ENCODE assay signal across 1 cellular context in the genomic region with DNA sequence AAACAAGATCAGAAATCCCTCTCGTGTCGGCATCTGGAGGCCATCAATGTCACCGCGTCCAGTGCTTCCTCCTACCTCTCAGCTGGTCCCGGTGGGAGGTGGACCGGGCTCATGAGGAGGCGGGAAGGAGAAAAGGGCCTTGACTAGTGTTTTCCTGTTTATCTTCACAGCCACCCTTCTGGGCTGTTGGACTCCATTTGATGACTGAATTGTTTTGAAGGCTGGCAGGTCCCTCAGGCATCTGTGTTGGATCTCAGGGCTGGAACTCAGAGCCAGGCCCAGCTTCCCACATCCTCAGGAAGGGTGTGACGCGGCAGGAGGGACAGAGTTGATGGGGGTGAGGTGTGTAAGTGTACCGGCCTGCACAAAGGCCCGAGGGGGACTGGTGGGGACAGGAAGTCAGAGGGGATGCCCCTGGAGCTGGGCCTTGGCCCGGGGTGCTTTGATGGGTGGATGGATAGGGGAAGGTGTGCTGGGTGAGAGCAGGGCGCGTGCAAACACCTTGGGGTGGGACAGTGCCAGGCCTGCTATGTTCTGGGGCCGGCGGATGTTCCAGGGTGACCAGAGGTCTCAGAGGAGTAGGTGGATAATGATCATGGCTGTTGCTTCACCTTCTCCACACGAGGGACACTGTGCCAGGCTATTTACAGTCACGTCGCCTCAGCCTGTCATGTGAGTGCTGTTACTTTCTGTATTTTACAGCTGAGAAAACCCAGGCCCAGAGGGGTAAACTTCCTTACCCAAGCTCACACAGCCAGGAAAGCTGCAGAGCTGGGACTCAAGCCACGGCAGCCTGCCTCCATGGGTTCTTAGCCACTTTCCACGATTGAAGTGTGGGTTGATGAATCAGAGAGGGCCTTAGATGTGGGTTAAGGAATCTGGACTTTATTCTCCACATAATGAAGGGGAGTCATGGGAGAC.
TF ChIP-seq lines count a peak whose summit lies in the region.

No MANE protein-coding gene starts in this region.

TF ChIP-seq in HepG2, 621 proteins besides CTCF, POLR2A, EP300 and RAD21 (continued from another document and continues in another):
- TF ChIP-seq, protein P1, sequence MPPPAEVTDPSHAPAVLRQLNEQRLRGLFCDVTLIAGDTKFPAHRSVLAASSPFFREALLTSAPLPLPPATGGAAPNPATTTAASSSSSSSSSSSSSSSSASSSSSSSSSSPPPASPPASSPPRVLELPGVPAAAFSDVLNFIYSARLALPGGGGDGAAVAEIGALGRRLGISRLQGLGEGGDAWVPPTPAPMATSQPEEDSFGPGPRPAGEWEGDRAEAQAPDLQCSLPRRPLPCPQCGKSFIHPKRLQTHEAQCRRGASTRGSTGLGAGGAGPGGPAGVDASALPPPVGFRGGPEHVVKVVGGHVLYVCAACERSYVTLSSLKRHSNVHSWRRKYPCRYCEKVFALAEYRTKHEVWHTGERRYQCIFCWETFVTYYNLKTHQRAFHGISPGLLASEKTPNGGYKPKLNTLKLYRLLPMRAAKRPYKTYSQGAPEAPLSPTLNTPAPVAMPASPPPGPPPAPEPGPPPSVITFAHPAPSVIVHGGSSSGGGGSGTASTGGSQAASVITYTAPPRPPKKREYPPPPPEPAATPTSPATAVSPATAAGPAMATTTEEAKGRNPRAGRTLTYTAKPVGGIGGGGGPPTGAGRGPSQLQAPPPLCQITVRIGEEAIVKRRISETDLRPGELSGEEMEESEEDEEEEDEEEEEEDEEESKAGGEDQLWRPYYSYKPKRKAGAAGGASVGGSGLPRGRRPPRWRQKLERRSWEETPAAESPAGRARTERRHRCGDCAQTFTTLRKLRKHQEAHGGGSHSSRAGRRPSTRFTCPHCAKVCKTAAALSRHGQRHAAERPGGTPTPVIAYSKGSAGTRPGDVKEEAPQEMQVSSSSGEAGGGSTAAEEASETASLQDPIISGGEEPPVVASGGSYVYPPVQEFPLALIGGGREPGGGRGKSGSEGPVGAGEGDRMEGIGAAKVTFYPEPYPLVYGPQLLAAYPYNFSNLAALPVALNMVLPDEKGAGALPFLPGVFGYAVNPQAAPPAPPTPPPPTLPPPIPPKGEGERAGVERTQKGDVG (CRISPR knock-in tag; IDR thresholded peaks at IDR 0.05; ENCODE audit: borderline replicate concordance), result no peak
- TF ChIP-seq PITX1 (CRISPR knock-in tag; IDR thresholded peaks at IDR 0.05) (no peak), ZNF251 (CRISPR knock-in tag; IDR thresholded peaks at IDR 0.05) (no peak), ZNF550 (CRISPR knock-in tag; IDR thresholded peaks at IDR 0.05; ENCODE audit: borderline replicate concordance) (0 out of 2 replicates have a peak, but pooled peaks have one; percentile 36), RNF2 (conservative IDR thresholded peaks at IDR 0.05; ENCODE audit: low read depth) (no peak), ZNF552 (CRISPR knock-in tag; IDR thresholded peaks at IDR 0.05; ENCODE audit: borderline replicate concordance) (no peak), RFX1 (IDR thresholded peaks at IDR 0.05) (no peak), RBAK (CRISPR knock-in tag; IDR thresholded peaks at IDR 0.05) (no peak), FOXJ3 (CRISPR knock-in tag; IDR thresholded peaks at IDR 0.05; ENCODE audit: borderline replicate concordance) (no peak), MAF1 (CRISPR knock-in tag; IDR thresholded peaks at IDR 0.05; ENCODE audit: borderline replicate concordance) (no peak), ZNF264 (CRISPR knock-in tag; IDR thresholded peaks at IDR 0.05) (no peak), TMF1 (CRISPR knock-in tag; IDR thresholded peaks at IDR 0.05; ENCODE audit: low read depth) (no peak), HOXD1 (CRISPR knock-in tag; IDR thresholded peaks at IDR 0.05) (no peak), ZNF343 (CRISPR knock-in tag; IDR thresholded peaks at IDR 0.05) (no peak), TBX3 (IDR thresholded peaks at IDR 0.05; ENCODE audit: borderline replicate concordance) (no peak; the same call in 1 of the 2 replicates), U2AF2 (IDR thresholded peaks at IDR 0.05; ENCODE audit: low read depth, low read length) (no peak), SKI (IDR thresholded peaks at IDR 0.05; ENCODE audit: partially characterized antibody) (no peak), TRIM24 (CRISPR knock-in tag; IDR thresholded peaks at IDR 0.05) (no peak), MED8 (CRISPR knock-in tag; IDR thresholded peaks at IDR 0.05; ENCODE audit: insufficient replicate concordance) (no peak), ZNF136 (CRISPR knock-in tag; IDR thresholded peaks at IDR 0.05; ENCODE audit: low read depth) (no peak), MTF2 (CRISPR knock-in tag; IDR thresholded peaks at IDR 0.05; ENCODE audit: borderline replicate concordance) (no peak), KAT8 (CRISPR knock-in tag; IDR thresholded peaks at IDR 0.05) (0 out of 2 replicates have a peak, but pooled peaks have one; percentile 19), CEBPG (CRISPR knock-in tag; IDR thresholded peaks at IDR 0.05) (peak; percentile 72), EEA1 (CRISPR knock-in tag; IDR thresholded peaks at IDR 0.05; ENCODE audit: borderline replicate concordance) (no peak)
- TF ChIP-seq, protein P2, sequence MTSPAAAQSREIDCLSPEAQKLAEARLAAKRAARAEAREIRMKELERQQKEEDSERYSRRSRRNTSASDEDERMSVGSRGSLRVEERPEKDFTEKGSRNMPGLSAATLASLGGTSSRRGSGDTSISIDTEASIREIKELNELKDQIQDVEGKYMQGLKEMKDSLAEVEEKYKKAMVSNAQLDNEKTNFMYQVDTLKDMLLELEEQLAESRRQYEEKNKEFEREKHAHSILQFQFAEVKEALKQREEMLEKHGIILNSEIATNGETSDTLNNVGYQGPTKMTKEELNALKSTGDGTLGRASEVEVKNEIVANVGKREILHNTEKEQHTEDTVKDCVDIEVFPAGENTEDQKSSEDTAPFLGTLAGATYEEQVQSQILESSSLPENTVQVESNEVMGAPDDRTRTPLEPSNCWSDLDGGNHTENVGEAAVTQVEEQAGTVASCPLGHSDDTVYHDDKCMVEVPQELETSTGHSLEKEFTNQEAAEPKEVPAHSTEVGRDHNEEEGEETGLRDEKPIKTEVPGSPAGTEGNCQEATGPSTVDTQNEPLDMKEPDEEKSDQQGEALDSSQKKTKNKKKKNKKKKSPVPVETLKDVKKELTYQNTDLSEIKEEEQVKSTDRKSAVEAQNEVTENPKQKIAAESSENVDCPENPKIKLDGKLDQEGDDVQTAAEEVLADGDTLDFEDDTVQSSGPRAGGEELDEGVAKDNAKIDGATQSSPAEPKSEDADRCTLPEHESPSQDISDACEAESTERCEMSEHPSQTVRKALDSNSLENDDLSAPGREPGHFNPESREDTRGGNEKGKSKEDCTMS (CRISPR knock-in tag; conservative IDR thresholded peaks at IDR 0.05), result no peak
- TF ChIP-seq, protein P3, sequence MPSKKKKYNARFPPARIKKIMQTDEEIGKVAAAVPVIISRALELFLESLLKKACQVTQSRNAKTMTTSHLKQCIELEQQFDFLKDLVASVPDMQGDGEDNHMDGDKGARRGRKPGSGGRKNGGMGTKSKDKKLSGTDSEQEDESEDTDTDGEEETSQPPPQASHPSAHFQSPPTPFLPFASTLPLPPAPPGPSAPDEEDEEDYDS (CRISPR knock-in tag; IDR thresholded peaks at IDR 0.05), result no peak
- TF ChIP-seq, protein P4, sequence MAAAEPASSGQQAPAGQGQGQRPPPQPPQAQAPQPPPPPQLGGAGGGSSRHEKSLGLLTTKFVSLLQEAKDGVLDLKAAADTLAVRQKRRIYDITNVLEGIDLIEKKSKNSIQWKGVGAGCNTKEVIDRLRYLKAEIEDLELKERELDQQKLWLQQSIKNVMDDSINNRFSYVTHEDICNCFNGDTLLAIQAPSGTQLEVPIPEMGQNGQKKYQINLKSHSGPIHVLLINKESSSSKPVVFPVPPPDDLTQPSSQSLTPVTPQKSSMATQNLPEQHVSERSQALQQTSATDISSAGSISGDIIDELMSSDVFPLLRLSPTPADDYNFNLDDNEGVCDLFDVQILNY (CRISPR knock-in tag; conservative IDR thresholded peaks at IDR 0.05), result no peak
- TF ChIP-seq, protein P5, sequence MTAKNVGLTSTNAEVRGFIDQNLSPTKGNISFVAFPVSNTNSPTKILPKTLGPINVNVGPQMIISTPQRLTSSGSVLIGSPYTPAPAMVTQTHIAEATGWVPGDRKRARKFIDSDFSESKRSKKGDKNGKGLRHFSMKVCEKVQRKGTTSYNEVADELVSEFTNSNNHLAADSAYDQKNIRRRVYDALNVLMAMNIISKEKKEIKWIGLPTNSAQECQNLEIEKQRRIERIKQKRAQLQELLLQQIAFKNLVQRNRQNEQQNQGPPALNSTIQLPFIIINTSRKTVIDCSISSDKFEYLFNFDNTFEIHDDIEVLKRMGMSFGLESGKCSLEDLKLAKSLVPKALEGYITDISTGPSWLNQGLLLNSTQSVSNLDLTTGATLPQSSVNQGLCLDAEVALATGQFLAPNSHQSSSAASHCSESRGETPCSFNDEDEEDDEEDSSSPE (CRISPR knock-in tag; IDR thresholded peaks at IDR 0.05), result no peak
- TF ChIP-seq, protein P6, sequence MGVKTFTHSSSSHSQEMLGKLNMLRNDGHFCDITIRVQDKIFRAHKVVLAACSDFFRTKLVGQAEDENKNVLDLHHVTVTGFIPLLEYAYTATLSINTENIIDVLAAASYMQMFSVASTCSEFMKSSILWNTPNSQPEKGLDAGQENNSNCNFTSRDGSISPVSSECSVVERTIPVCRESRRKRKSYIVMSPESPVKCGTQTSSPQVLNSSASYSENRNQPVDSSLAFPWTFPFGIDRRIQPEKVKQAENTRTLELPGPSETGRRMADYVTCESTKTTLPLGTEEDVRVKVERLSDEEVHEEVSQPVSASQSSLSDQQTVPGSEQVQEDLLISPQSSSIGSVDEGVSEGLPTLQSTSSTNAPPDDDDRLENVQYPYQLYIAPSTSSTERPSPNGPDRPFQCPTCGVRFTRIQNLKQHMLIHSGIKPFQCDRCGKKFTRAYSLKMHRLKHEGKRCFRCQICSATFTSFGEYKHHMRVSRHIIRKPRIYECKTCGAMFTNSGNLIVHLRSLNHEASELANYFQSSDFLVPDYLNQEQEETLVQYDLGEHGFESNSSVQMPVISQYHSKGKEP (CRISPR knock-in tag; IDR thresholded peaks at IDR 0.05), result no peak
- TF ChIP-seq, protein P7, sequence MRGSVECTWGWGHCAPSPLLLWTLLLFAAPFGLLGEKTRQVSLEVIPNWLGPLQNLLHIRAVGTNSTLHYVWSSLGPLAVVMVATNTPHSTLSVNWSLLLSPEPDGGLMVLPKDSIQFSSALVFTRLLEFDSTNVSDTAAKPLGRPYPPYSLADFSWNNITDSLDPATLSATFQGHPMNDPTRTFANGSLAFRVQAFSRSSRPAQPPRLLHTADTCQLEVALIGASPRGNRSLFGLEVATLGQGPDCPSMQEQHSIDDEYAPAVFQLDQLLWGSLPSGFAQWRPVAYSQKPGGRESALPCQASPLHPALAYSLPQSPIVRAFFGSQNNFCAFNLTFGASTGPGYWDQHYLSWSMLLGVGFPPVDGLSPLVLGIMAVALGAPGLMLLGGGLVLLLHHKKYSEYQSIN (CRISPR knock-in tag; IDR thresholded peaks at IDR 0.05; ENCODE audit: borderline replicate concordance), result no peak
- TF ChIP-seq, protein P8, sequence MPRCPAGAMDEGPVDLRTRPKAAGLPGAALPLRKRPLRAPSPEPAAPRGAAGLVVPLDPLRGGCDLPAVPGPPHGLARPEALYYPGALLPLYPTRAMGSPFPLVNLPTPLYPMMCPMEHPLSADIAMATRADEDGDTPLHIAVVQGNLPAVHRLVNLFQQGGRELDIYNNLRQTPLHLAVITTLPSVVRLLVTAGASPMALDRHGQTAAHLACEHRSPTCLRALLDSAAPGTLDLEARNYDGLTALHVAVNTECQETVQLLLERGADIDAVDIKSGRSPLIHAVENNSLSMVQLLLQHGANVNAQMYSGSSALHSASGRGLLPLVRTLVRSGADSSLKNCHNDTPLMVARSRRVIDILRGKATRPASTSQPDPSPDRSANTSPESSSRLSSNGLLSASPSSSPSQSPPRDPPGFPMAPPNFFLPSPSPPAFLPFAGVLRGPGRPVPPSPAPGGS (CRISPR knock-in tag; IDR thresholded peaks at IDR 0.05), result no peak
- TF ChIP-seq, protein P9, sequence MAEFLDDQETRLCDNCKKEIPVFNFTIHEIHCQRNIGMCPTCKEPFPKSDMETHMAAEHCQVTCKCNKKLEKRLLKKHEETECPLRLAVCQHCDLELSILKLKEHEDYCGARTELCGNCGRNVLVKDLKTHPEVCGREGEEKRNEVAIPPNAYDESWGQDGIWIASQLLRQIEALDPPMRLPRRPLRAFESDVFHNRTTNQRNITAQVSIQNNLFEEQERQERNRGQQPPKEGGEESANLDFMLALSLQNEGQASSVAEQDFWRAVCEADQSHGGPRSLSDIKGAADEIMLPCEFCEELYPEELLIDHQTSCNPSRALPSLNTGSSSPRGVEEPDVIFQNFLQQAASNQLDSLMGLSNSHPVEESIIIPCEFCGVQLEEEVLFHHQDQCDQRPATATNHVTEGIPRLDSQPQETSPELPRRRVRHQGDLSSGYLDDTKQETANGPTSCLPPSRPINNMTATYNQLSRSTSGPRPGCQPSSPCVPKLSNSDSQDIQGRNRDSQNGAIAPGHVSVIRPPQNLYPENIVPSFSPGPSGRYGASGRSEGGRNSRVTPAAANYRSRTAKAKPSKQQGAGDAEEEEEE (CRISPR knock-in tag; IDR thresholded peaks at IDR 0.05; ENCODE audit: borderline replicate concordance), result no peak
- TF ChIP-seq, protein P10, sequence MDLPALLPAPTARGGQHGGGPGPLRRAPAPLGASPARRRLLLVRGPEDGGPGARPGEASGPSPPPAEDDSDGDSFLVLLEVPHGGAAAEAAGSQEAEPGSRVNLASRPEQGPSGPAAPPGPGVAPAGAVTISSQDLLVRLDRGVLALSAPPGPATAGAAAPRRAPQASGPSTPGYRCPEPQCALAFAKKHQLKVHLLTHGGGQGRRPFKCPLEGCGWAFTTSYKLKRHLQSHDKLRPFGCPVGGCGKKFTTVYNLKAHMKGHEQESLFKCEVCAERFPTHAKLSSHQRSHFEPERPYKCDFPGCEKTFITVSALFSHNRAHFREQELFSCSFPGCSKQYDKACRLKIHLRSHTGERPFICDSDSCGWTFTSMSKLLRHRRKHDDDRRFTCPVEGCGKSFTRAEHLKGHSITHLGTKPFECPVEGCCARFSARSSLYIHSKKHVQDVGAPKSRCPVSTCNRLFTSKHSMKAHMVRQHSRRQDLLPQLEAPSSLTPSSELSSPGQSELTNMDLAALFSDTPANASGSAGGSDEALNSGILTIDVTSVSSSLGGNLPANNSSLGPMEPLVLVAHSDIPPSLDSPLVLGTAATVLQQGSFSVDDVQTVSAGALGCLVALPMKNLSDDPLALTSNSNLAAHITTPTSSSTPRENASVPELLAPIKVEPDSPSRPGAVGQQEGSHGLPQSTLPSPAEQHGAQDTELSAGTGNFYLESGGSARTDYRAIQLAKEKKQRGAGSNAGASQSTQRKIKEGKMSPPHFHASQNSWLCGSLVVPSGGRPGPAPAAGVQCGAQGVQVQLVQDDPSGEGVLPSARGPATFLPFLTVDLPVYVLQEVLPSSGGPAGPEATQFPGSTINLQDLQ (CRISPR knock-in tag; IDR thresholded peaks at IDR 0.05), result no peak
- TF ChIP-seq, protein P11, sequence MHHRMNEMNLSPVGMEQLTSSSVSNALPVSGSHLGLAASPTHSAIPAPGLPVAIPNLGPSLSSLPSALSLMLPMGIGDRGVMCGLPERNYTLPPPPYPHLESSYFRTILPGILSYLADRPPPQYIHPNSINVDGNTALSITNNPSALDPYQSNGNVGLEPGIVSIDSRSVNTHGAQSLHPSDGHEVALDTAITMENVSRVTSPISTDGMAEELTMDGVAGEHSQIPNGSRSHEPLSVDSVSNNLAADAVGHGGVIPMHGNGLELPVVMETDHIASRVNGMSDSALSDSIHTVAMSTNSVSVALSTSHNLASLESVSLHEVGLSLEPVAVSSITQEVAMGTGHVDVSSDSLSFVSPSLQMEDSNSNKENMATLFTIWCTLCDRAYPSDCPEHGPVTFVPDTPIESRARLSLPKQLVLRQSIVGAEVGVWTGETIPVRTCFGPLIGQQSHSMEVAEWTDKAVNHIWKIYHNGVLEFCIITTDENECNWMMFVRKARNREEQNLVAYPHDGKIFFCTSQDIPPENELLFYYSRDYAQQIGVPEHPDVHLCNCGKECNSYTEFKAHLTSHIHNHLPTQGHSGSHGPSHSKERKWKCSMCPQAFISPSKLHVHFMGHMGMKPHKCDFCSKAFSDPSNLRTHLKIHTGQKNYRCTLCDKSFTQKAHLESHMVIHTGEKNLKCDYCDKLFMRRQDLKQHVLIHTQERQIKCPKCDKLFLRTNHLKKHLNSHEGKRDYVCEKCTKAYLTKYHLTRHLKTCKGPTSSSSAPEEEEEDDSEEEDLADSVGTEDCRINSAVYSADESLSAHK (CRISPR knock-in tag; IDR thresholded peaks at IDR 0.05; ENCODE audit: borderline replicate concordance), result no peak
